ENCODE assay signal across 1 cellular context in the genomic region with DNA sequence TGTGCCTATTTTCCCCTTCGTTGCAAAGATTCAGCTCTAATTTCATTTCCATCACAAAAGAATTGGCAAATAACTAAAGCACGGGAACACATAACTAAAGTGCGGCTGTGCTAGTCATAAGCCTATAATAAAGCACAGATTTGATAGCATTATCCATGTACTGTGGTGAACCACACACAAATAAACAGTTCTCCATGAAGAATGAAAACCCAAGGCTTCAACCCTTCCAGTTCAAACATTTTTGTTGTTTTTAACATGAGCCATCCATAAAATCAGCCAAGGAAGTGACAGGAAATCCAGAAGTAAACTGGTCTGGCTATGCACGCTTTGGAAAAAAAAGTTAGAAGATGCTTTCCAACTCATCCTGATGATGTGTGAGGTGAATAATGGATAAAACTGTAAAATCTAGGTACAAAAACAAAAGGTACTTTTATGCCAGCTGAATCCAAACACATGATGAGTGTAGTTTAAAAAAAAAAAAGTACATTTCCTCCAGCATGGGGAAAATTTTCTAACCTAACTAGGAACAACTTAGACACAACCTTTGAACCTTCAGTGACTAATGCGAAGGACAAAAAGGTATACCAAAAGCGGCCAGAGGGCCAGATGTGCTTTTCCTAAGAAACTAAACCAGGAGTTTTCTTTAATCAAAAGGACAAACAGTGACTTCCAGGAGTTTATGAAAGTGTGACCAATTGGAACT.
A peak's percentile ranks its signal among the peaks of the same experiment; 100 is the strongest.
TF ChIP-seq lines count a peak whose summit lies in the region.

No MANE protein-coding gene starts in this region.

TF ChIP-seq in H1, 55 proteins besides CTCF, POLR2A, EP300 and RAD21:
- TF ChIP-seq ASH2L (IDR thresholded peaks at IDR 0.05; ENCODE audit: low read length) (peak; percentile 3), TCF12 (IDR thresholded peaks at IDR 0.05; ENCODE audit: low read depth, low read length) (no peak), KDM4A (IDR thresholded peaks at IDR 0.05; ENCODE audit: low read depth, low read length, severe bottlenecking) (no peak), SP2 (IDR thresholded peaks at IDR 0.05; ENCODE audit: low read length) (no peak), POU5F1 (IDR thresholded peaks at IDR 0.05; ENCODE audit: low read depth, low read length) (no peak)
